In the genomic region with DNA sequence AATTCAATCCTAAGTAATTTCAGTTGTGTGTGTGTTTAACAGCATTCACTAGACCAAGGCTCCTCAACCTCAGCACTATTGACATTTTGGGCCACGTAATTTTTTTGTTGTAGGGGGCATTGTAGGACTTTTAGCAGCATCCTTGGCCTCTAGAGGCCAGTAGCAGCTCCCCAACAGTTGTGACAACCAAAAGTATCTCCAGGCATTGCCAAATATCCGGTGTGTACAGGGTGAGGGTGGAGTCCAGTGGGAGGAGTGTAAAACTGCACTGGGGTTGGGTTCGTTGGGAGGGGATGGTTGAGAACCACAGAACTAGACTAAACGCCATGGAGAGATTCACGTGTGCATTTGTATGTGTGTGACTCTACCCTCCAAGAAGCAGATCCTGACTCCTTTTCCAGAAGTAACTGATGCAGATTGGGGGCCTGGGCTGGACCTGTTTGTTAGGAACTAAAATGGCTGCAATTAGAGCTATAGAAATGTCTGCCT, we compare ENCODE assay signal across 9 cellular contexts. TPM values are rescaled to one million over a fixed set of nuclear protein-coding genes. Genes with fewer than 3 reads are reported as not detected.
A peak's percentile ranks its signal among the peaks of the same experiment; 100 is the strongest.
DNase-seq lines count a peak whose midpoint lies in the region; ATAC-seq and TF ChIP-seq lines count a peak whose summit lies in the region.
"Had no signal": no experiment of that assay in that cellular context is flagged by ENCODE, and none has a peak within 500 bp of the region (broad histone marks: within the 10 kb centered on the region; RNA-seq: fewer than 3 reads in every experiment).

No MANE protein-coding gene starts in this region.

- peak overlapping the region; percentile 45 for H3K4me3 Mint-ChIP-seq in activated CD4-positive, alpha-beta T cell treated with anti-CD3 and anti-CD28 coated beads, Interleukin-2, amount 10 ng/mL, durations not matched to agents 24 days and 14 days

- DNase-seq in ELR (ENCODE audit: low read depth), result peak; percentile 88
- DNase-seq in MV-4-11 (lab: John Stamatoyannopoulos, UW), result peak; percentile 97
- peak; percentile 91 for DNase-seq in activated CD4-positive, alpha-beta T cell treated with anti-CD3 and anti-CD28 coated beads, Interleukin-2, amount 10 ng/mL, durations not matched to agents 24 days and 14 days
- DNase-seq in fibroblast of mammary gland (ENCODE audit: low read depth), result peak; percentile 74
- peak; percentile 21 to 26 for DNase-seq in stimulated activated CD4-positive, alpha-beta T cell treated with anti-CD3 and anti-CD28 coated beads, Interleukin-2, amount 100 ng/mL, for 48 hours
- DNase-seq in NCI-H2227 (lab: John Stamatoyannopoulos, UW; ENCODE audit: unreplicated experiment), result no peak
- no peak for DNase-seq in middle frontal gyrus (ENCODE audit: extremely low spot score, low spot score)

- intact Hi-C loops in activated CD4-positive, alpha-beta T cell treated with anti-CD3 and anti-CD28 coated beads, Interleukin-2, amount 10 ng/mL, durations not matched to agents 24 days and 14 days (cut with micrococcal nuclease), result loop anchor here (2.0 to 10.0 kb wide), 3 partner anchors 188 to 1562 kb away; partner anchors contain the start of genes CD82 and DDB2

- H3K27ac Mint-ChIP-seq in activated CD4-positive, alpha-beta T cell treated with anti-CD3 and anti-CD28 coated beads, Interleukin-2, amount 10 ng/mL, durations not matched to agents 24 days and 14 days, result peak overlapping the region; percentile 67

- no peaks in the 10 kb centered on the region for H3K36me3 Mint-ChIP-seq in activated CD4-positive, alpha-beta T cell treated with anti-CD3 and anti-CD28 coated beads, Interleukin-2, amount 10 ng/mL, durations not matched to agents 24 days and 14 days (ENCODE audit: low read depth)

- peak; percentile 65 for TF ChIP-seq CTCF in fibroblast of mammary gland (conservative IDR thresholded peaks at IDR 0.05; ENCODE audit: control insufficient read depth, insufficient read depth, low read depth, low read length)

- H3K4me1 Mint-ChIP-seq in activated CD4-positive, alpha-beta T cell treated with anti-CD3 and anti-CD28 coated beads, Interleukin-2, amount 10 ng/mL, durations not matched to agents 24 days and 14 days, result peaks cover 18% of the 10 kb centered on the region

- H3K9me3 Mint-ChIP-seq in activated CD4-positive, alpha-beta T cell treated with anti-CD3 and anti-CD28 coated beads, Interleukin-2, amount 10 ng/mL, durations not matched to agents 24 days and 14 days, result no peaks in the 10 kb centered on the region

- peaks cover 5% of the 10 kb centered on the region for H3K27me3 Mint-ChIP-seq in activated CD4-positive, alpha-beta T cell treated with anti-CD3 and anti-CD28 coated beads, Interleukin-2, amount 10 ng/mL, durations not matched to agents 24 days and 14 days

- H3K4me3 ChIP-seq in fibroblast of mammary gland (ENCODE audit: control insufficient read depth, low read depth, low read length), result no peak overlapping the region
- H3K4me3 ChIP-seq: ascending aorta had no signal

- ATAC-seq in GM21825 (IDR thresholded peaks at IDR 0.05; ENCODE audit: unreplicated experiment), result peak; percentile 75

RNA-seq across cellular contexts. Expression of gene PHF21A, which starts 5.9 kb away (rescaled TPM):
- total RNA-seq in activated CD4-positive, alpha-beta T cell treated with anti-CD3 and anti-CD28 coated beads, Interleukin-2, amount 10 ng/mL, durations not matched to agents 24 days and 14 days, result 33.7 and 33.9 TPM in 2 replicates

Comparison
In these comparisons a context has a peak if more than half of its experiments do, and no peak if none do; other contexts are left out.
1. DNase-seq: peak in ELR (single experiment), MV-4-11 (single experiment), activated CD4-positive, alpha-beta T cell treated with anti-CD3 and anti-CD28 coated beads, Interleukin-2, amount 10 ng/mL, durations not matched to agents 24 days and 14 days (single experiment), fibroblast of mammary gland (single experiment) and stimulated activated CD4-positive, alpha-beta T cell treated with anti-CD3 and anti-CD28 coated beads, Interleukin-2, amount 100 ng/mL, for 48 hours (2 of 2); none in NCI-H2227 (single experiment) and middle frontal gyrus (single experiment).